In genomic region chr12:19906-20305, GRCh38 we compare ENCODE assay signal across 4 cellular contexts. TPM values are rescaled to one million over a fixed set of nuclear protein-coding genes. Genes with fewer than 3 reads are reported as not detected.
"Had no signal": no experiment of that assay in that cellular context is flagged by ENCODE, and none has a peak within 500 bp of the region (broad histone marks: within the 10 kb centered on the region; RNA-seq: fewer than 3 reads in every experiment).

No MANE protein-coding gene starts in this region.

RNA-seq across cellular contexts. Expression of gene IQSEC3, which starts 46.7 kb away (rescaled TPM):
- total RNA-seq: LHCN-M2, M059J, MCF 10A, NCI-H460 had no signal
